15 cellular contexts compared by ENCODE assay signal in genomic region chr9:134364391-134365114, GRCh38. TPM values are rescaled to one million over a fixed set of nuclear protein-coding genes. Genes with fewer than 3 reads are reported as not detected.
DNase-seq lines count a peak whose midpoint lies in the region; ATAC-seq, FAIRE-seq and TF ChIP-seq lines count a peak whose summit lies in the region.
"Had no signal": no experiment of that assay in that cellular context is flagged by ENCODE, and none has a peak within 500 bp of the region (broad histone marks: within the 10 kb centered on the region; RNA-seq: fewer than 3 reads in every experiment).

No MANE protein-coding gene starts in this region.

- H3K27ac ChIP-seq in A673 (ENCODE audit: low read depth, low read length, poor library complexity, severe bottlenecking) (peak overlapping the region; percentile 86), RWPE1 (peak overlapping the region; percentile 100), liver (ENCODE audit: low read depth in 1 of 2, low read length in 2 of 2) (peak overlapping the region; percentile 79 to 92), pancreas (no peak overlapping the region)
- H3K27ac ChIP-seq: KMS-11 had no signal

- DNase-seq in A673 (ENCODE audit: low spot score) (no peak), GM06990 (ENCODE audit: extremely low read depth, insufficient read length) (no peak), RWPE1 (ENCODE audit: low spot score) (no peak), pancreas (no peak), NCI-H2107 (lab: John Stamatoyannopoulos, UW) (no peak)
- DNase-seq: activated T-cell treated with anti-CD3 and anti-CD28 coated beads, Interleukin-2, amount 50 U/mL, for 24 hours; caudate nucleus; foreskin melanocyte; NCI-H2171; occipital lobe; upper lobe of left lung had no signal

- H3K36me3 ChIP-seq in A673 (ENCODE audit: insufficient read depth, low read length, poor library complexity, severe bottlenecking) (no peaks in the 10 kb centered on the region), GM06990 (ENCODE audit: control insufficient read depth, insufficient read depth, low read length) (no peaks in the 10 kb centered on the region), liver (ENCODE audit: control insufficient read depth in 4 of 4, insufficient read depth in 3 of 4, low read depth in 1 of 4, low read length in 3 of 4) (no peaks in the 10 kb centered on the region), pancreas (no peaks in the 10 kb centered on the region)
- H3K36me3 ChIP-seq: upper lobe of left lung had no signal

- POLR2A ChIA-PET in A673 (lab: Charles Lee; ENCODE audit: low non-redundant PET) = no interaction called here
- POLR2A ChIA-PET in RWPE1 (lab: Yijun Ruan, JAX; ENCODE audit: low non-redundant PET) = no interaction called here

- no TSS peak for BruUV-seq in A673 (replicated peaks; lab: Mats Ljungman, UMichigan)

- CTCF ChIA-PET in A673 (lab: Charles Lee) = no interaction called here
- CTCF ChIA-PET in RWPE1 (lab: Yijun Ruan, JAX) = interaction anchor here (0.5 to 1.8 kb wide), 6 partner anchors 50 to 1831 kb away, joined by 3 to 8 read pairs (median 3); no protein-coding TSS in a partner anchor

- H3K27me3 ChIP-seq in A673 (replicated peaks; ENCODE audit: insufficient read depth, low read depth, low read length, poor library complexity) (no peaks in the 10 kb centered on the region), GM06990 (replicated peaks; ENCODE audit: control insufficient read depth, insufficient read depth, low read length) (no peaks in the 10 kb centered on the region), liver (ENCODE audit: control insufficient read depth in 4 of 4, insufficient read depth in 4 of 4, low read length in 3 of 4) (no peaks in the 10 kb centered on the region), pancreas (no peaks in the 10 kb centered on the region)
- H3K27me3 ChIP-seq: upper lobe of left lung had no signal

- intact Hi-C loops in A673 (cut with micrococcal nuclease; ENCODE audit: unreplicated experiment) = loop anchor here (5.0 kb wide), 1 partner anchor 43 kb away; no protein-coding TSS in a partner anchor
- intact Hi-C loops in pancreas (cut with DNase I) = no loop called here

- H3K9ac ChIP-seq in liver (ENCODE audit: low read depth in 1 of 2, low read length in 2 of 2) = peak overlapping the region; percentile 37 to 51
- H3K9ac ChIP-seq: KMS-11 had no signal

- 42% methylated on average over 13 of the region's 13 CpGs for WGBS in liver
- WGBS in pancreas, 2 donors = 75 to 79% methylated on average over 13 of the region's 13 CpGs

- H3K4me1 ChIP-seq in A673 (ENCODE audit: insufficient read depth, low read length, poor library complexity, severe bottlenecking) (peaks cover 58% of the 10 kb centered on the region), liver (ENCODE audit: control insufficient read depth in 4 of 4, insufficient read depth in 4 of 4, low read length in 3 of 4) (peaks cover 71 to 99% (median 86%) of the 10 kb centered on the region in 4 donors), pancreas (peaks cover 13 to 30% (median 23%) of the 10 kb centered on the region in 3 donors)

- peak; percentile 14 to 33 for TF ChIP-seq RAD21 in liver (IDR thresholded peaks at IDR 0.05)

- no peaks in the 10 kb centered on the region for H3K9me3 ChIP-seq in A673 (ENCODE audit: low read depth, low read length, poor library complexity, severe bottlenecking)
- H3K9me3 ChIP-seq in liver (ENCODE audit: control insufficient read depth in 4 of 4, low read length in 3 of 4) = no peaks in the 10 kb centered on the region
- H3K9me3 ChIP-seq in pancreas = no peaks in the 10 kb centered on the region
- H3K9me3 ChIP-seq: upper lobe of left lung had no signal

- FAIRE-seq in pancreas (lab: Jason Lieb, UNC) = no peak

- H3K4me3 ChIP-seq in A673 (ENCODE audit: low read depth, low read length, poor library complexity, severe bottlenecking) = no peak overlapping the region
- no peak overlapping the region for H3K4me3 ChIP-seq in GM06990 (replicated peaks; ENCODE audit: low read depth, low read length)
- H3K4me3 ChIP-seq in liver (ENCODE audit: low read depth in 1 of 3, low read length in 3 of 3) = no peak overlapping the region
- H3K4me3 ChIP-seq in pancreas = no peak overlapping the region
- H3K4me3 ChIP-seq: upper lobe of left lung had no signal

- 0 out of 2 replicates have a peak, but pooled peaks have one; percentile 15 for TF ChIP-seq CTCF in A673 (conservative IDR thresholded peaks at IDR 0.05; ENCODE audit: low read depth, low read length)
- TF ChIP-seq CTCF in GM06990 (IDR thresholded peaks at IDR 0.05; ENCODE audit: insufficient read depth, low read length, poor library complexity, severe bottlenecking) = peak; percentile 46
- TF ChIP-seq CTCF in RWPE1 (conservative IDR thresholded peaks at IDR 0.05; ENCODE audit: low read depth) = peak; percentile 27; the same call in 1 of the 2 replicates
- TF ChIP-seq CTCF in liver (IDR thresholded peaks at IDR 0.05; ENCODE audit: low read depth, low read length, missing input control) = no peak
- TF ChIP-seq CTCF in pancreas (IDR thresholded peaks at IDR 0.05) = no peak

- ATAC-seq in HG03565 (IDR thresholded peaks at IDR 0.05; ENCODE audit: unreplicated experiment) (no peak), pancreas (no peak), HG03108 (IDR thresholded peaks at IDR 0.05; ENCODE audit: unreplicated experiment) (no peak)

TF ChIP-seq in liver, 16 proteins besides CTCF, POLR2A, EP300 and RAD21:
- TF ChIP-seq NR2F2 (IDR thresholded peaks at IDR 0.05) (peak; percentile 23), REST (IDR thresholded peaks at IDR 0.05) (no peak), HNF4A (conservative IDR thresholded peaks at IDR 0.05) (peak; percentile 88 to 91), FOXA1 (IDR thresholded peaks at IDR 0.05) (no peak), YY1 (IDR thresholded peaks at IDR 0.05) (peak; percentile 37), EGR1 (IDR thresholded peaks at IDR 0.05; ENCODE audit: low read depth in 2 of 2) (no peak), TAF1 (conservative IDR thresholded peaks at IDR 0.05) (no peak), HNF4G (IDR thresholded peaks at IDR 0.05) (peak; percentile 68), GABPA (IDR thresholded peaks at IDR 0.05 in 1 of 2, conservative IDR thresholded peaks at IDR 0.05 in 1 of 2) (no peak), MAX (IDR thresholded peaks at IDR 0.05) (peak; percentile 55), FOXA2 (IDR thresholded peaks at IDR 0.05) (no peak), JUND (IDR thresholded peaks at IDR 0.05) (no peak), RXRA (IDR thresholded peaks at IDR 0.05) (peak; percentile 51 to 74), SP1 (IDR thresholded peaks at IDR 0.05) (peak; percentile 72)
- TF ChIP-seq, protein P1, sequence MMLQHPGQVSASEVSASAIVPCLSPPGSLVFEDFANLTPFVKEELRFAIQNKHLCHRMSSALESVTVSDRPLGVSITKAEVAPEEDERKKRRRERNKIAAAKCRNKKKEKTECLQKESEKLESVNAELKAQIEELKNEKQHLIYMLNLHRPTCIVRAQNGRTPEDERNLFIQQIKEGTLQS (IDR thresholded peaks at IDR 0.05) = no peak
- TF ChIP-seq, protein P2, sequence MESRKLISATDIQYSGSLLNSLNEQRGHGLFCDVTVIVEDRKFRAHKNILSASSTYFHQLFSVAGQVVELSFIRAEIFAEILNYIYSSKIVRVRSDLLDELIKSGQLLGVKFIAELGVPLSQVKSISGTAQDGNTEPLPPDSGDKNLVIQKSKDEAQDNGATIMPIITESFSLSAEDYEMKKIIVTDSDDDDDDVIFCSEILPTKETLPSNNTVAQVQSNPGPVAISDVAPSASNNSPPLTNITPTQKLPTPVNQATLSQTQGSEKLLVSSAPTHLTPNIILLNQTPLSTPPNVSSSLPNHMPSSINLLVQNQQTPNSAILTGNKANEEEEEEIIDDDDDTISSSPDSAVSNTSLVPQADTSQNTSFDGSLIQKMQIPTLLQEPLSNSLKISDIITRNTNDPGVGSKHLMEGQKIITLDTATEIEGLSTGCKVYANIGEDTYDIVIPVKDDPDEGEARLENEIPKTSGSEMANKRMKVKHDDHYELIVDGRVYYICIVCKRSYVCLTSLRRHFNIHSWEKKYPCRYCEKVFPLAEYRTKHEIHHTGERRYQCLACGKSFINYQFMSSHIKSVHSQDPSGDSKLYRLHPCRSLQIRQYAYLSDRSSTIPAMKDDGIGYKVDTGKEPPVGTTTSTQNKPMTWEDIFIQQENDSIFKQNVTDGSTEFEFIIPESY (IDR thresholded peaks at IDR 0.05) = no peak
TF ChIP-seq in liver: peak in this region for 7.

RNA-seq across cellular contexts. Expression of gene RXRA, which starts 38.3 kb away (rescaled TPM):
- total RNA-seq in A673 (2021) (50.7 and 54.1 TPM in 2 replicates), liver (100 to 1,000 TPM in 1 of 2 donors, 10 to 100 TPM in 1; 41.5 to 116 TPM), pancreas (10 to 100 TPM; 20.2 to 34.1 (median 22.9) TPM)
- polyA plus RNA-seq in liver (100 to 1,000 TPM in 1 of 2 donors, 10 to 100 TPM in 1; 46.8 to 101 TPM), pancreas (10 to 100 TPM; 22.4 to 35.1 TPM)

Comparison
In these comparisons a context has a peak if more than half of its experiments do, and no peak if none do; other contexts are left out.
1. H3K27ac ChIP-seq: peak in A673 (single experiment), RWPE1 (single experiment) and liver (2 of 2); none in pancreas (0 of 4).
2. CTCF ChIP-seq: peak in A673 (single experiment), GM06990 (single experiment) and RWPE1 (single experiment); none in liver (single experiment) and pancreas (0 of 4).